ENCODE assay signal across 8 cellular contexts in the genomic region with DNA sequence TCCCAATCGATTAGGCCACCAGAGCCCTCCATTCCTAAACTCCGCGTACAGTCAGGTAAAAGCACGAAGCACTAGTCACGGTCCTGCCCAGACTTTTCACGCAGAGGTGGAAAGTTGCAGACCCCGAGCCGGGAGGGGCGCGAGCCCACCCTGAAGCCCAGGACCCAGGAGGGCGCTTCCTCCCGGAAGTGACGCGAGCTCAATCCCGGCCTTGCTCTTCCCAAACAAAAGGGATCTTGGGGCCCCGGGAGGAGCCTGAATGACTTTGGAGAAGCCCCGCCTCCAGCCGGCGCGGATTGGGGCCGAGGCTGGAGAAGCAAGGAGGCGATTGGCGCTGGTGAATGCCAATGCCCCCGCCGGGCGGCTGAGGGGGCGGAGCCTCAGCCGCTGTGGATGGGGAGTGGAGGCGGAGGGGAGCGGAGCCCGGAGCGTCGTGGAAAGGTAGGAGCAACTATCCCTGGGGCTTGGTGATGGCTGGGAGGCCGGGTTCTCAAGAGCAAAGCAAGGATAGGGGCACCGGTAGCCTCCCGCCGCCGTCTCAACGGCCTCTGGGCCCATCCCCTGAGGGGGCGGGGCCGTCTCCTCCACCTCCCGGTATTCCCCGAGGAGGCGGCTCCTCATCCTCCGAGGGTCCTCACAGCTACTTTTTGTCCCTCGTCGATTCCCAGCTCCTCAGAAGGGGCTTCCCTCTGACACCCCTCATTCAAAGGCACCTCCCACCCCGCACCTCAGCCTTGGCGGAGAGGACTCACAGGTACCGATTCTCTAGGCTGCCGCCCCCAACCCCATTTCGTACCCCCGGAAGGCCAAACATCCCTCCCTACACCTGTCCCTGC. TPM values are rescaled to one million over a fixed set of nuclear protein-coding genes. Genes with fewer than 3 reads are reported as not detected.
A peak's percentile ranks its signal among the peaks of the same experiment; 100 is the strongest.
DNase-seq lines count a peak whose midpoint lies in the region; ATAC-seq and TF ChIP-seq lines count a peak whose summit lies in the region.

A gene with protein sequence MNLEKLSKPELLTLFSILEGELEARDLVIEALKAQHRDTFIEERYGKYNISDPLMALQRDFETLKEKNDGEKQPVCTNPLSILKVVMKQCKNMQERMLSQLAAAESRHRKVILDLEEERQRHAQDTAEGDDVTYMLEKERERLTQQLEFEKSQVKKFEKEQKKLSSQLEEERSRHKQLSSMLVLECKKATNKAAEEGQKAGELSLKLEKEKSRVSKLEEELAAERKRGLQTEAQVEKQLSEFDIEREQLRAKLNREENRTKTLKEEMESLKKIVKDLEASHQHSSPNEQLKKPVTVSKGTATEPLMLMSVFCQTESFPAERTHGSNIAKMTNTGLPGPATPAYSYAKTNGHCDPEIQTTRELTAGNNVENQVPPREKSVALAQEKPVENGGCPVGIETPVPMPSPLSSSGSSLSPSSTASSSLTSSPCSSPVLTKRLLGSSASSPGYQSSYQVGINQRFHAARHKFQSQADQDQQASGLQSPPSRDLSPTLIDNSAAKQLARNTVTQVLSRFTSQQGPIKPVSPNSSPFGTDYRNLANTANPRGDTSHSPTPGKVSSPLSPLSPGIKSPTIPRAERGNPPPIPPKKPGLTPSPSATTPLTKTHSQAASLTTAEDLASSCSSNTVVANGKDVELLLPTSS (plus strand): TSS at position 383 of the 836 bp plus-strand sequence. CDS start 19,952 bp downstream, outside the sequence.

- DNase-seq in DMS53 treated with DMSO at 0.1 percent for 48 hours (lab: John Stamatoyannopoulos, UW; ENCODE audit: unreplicated experiment): peak; percentile 92
- DNase-seq in RPMI7951 (ENCODE audit: low read depth): peak; percentile 95
- peak; percentile 75 for DNase-seq in activated T-helper 9 cell treated with anti-CD3 and anti-CD28 coated beads, Interleukin-2, amount 50 U/mL, for 16 hours (ENCODE audit: low read depth)
- DNase-seq in fibroblast of peridontal ligament (ENCODE audit: extremely low read depth): peak; percentile 93
- DNase-seq in natural killer cell treated with Interleukin-12 subunit alpha and Interleukin-12 subunit beta and Interleukin-15 and Interleukin-18, amount 100 ng/mL, for 72 hours (ENCODE audit: low spot score): peak; percentile 86
- DNase-seq in stimulated activated naive CD4-positive, alpha-beta T cell treated with Interleukin-2 at 50 U/mL for 16 hours (lab: John Stamatoyannopoulos, UW): peak; percentile 77

- H2AFZ ChIP-seq in KMS-11 (ENCODE audit: low read depth): peak within 1 kb of the TSS; percentile 90

- no peak within 1 kb of the TSS for H3K4me3 ChIP-seq in KMS-11 (IDR thresholded peaks at IDR 0.05; ENCODE audit: insufficient read depth, low read depth, low read length)

- peak; percentile 69 for ATAC-seq in GM21786 (IDR thresholded peaks at IDR 0.05; ENCODE audit: unreplicated experiment)
- ATAC-seq in natural killer cell treated with Interleukin-12 subunit alpha and Interleukin-12 subunit beta and Interleukin-15 and Interleukin-18, amount 100 ng/mL, for 72 hours: peak; percentile 97 to 99

- peaks cover 5% of the 10 kb centered on the region for H3K4me1 ChIP-seq in KMS-11 (ENCODE audit: low read depth, poor library complexity, severe bottlenecking)

- peak within 1 kb of the TSS; percentile 3; the same call in 1 of the 2 replicates for H3K9ac ChIP-seq in KMS-11

- no peaks in the 10 kb centered on the region for H3K79me2 ChIP-seq in KMS-11 (ENCODE audit: insufficient read depth, low read depth)

- H3K4me2 ChIP-seq in KMS-11: peak within 1 kb of the TSS; percentile 93

- no peaks in the 10 kb centered on the region for H4K20me1 ChIP-seq in KMS-11 (ENCODE audit: insufficient read depth)

- no peaks in the 10 kb centered on the region for H3K36me3 ChIP-seq in KMS-11 (ENCODE audit: insufficient read depth)

- TF ChIP-seq CTCF in KMS-11 (conservative IDR thresholded peaks at IDR 0.05; ENCODE audit: low read depth, low read length): no peak

- no peaks in the 10 kb centered on the region for H3K27me3 ChIP-seq in KMS-11 (ENCODE audit: insufficient read depth, low read depth)

- H3K27ac Mint-ChIP-seq in natural killer cell treated with Interleukin-12 subunit alpha and Interleukin-12 subunit beta and Interleukin-15 and Interleukin-18, amount 100 ng/mL, for 72 hours: peak within 1 kb of the TSS in 1 of 2 donors; percentile 69

- H3K9me3 Mint-ChIP-seq in natural killer cell treated with Interleukin-12 subunit alpha and Interleukin-12 subunit beta and Interleukin-15 and Interleukin-18, amount 100 ng/mL, for 72 hours: no peaks in the 10 kb centered on the region

- peaks cover 20 to 25% of the 10 kb centered on the region in 2 donors for H3K4me1 Mint-ChIP-seq in natural killer cell treated with Interleukin-12 subunit alpha and Interleukin-12 subunit beta and Interleukin-15 and Interleukin-18, amount 100 ng/mL, for 72 hours (ENCODE audit: low read depth in 2 of 2)

- H3K4me3 Mint-ChIP-seq in natural killer cell treated with Interleukin-12 subunit alpha and Interleukin-12 subunit beta and Interleukin-15 and Interleukin-18, amount 100 ng/mL, for 72 hours: peak within 1 kb of the TSS; percentile 93

- H3K36me3 Mint-ChIP-seq in natural killer cell treated with Interleukin-12 subunit alpha and Interleukin-12 subunit beta and Interleukin-15 and Interleukin-18, amount 100 ng/mL, for 72 hours: no peaks in the 10 kb centered on the region

- no peak within 1 kb of the TSS for H3K27ac ChIP-seq in KMS-11

- peaks cover 25 to 43% of the 10 kb centered on the region in 2 donors for H3K27me3 Mint-ChIP-seq in natural killer cell treated with Interleukin-12 subunit alpha and Interleukin-12 subunit beta and Interleukin-15 and Interleukin-18, amount 100 ng/mL, for 72 hours

RNA-seq across cellular contexts. Expression of the gene that starts here (rescaled TPM):
- 9.9 and 11.9 TPM in 2 replicates for total RNA-seq in RPMI7951 (2014; rRNA removed; shearing (Covaris generic))
- 1 to 10 TPM in 1 of 2 donors, under 1 TPM in 1; 0.67 to 1.8 TPM for total RNA-seq in natural killer cell treated with Interleukin-12 subunit alpha and Interleukin-12 subunit beta and Interleukin-15 and Interleukin-18, amount 100 ng/mL, for 72 hours
